ENCODE assay signal across 40 cellular contexts in genomic region chr11:44343778-44344424, GRCh38. TPM values are rescaled to one million over a fixed set of nuclear protein-coding genes. Genes with fewer than 3 reads are reported as not detected.
"Had no signal": no experiment of that assay in that cellular context is flagged by ENCODE, and none has a peak within 500 bp of the region (broad histone marks: within the 10 kb centered on the region; RNA-seq: fewer than 3 reads in every experiment).

No MANE protein-coding gene starts in this region.

- H3K36me3 ChIP-seq: adrenal gland, ascending aorta, brain microvascular endothelial cell, breast epithelium, cardiac muscle cell had no signal

- H3K27ac ChIP-seq: adrenal gland, ascending aorta, body of pancreas, brain microvascular endothelial cell, breast epithelium, cardiac muscle cell had no signal

- ATAC-seq: activated naive CD4-positive, alpha-beta T cell treated with anti-CD3 and anti-CD28 coated beads, Interleukin-2, amount 50 U/mL, for 72 hours; activated naive CD8-positive, alpha-beta T cell treated with anti-CD3 and anti-CD28 coated beads, Interleukin-2, amount 50 U/mL, for 24 hours; activated T-cell treated with anti-CD3 and anti-CD28 coated beads, Interleukin-2, amount 50 U/mL, for 4 hours; activated T-cell treated with anti-CD3 and anti-CD28 coated beads, Interleukin-2, amount 50 U/mL, for 72 hours; activated T-helper 17 cell treated with anti-CD3 and anti-CD28 coated beads, Interleukin-2, amount 50 U/mL, for 72 hours; body of pancreas had no signal

- H3K4me1 Mint-ChIP-seq: activated naive CD4-positive, alpha-beta T cell treated with anti-CD3 and anti-CD28 coated beads, Interleukin-2, amount 10 ng/mL, durations not matched to agents 7 days and 5 days; activated naive CD4-positive, alpha-beta T cell treated with anti-CD3 and anti-CD28 coated beads, Interleukin-2, amount 50 U/mL, for 24 hours; activated naive CD8-positive, alpha-beta T cell treated with anti-CD3 and anti-CD28 coated beads for 36 hours; activated naive CD8-positive, alpha-beta T cell treated with anti-CD3 and anti-CD28 coated beads, Interleukin-2, amount 10 ng/mL, durations not matched to agents 7 days and 5 days; activated naive CD8-positive, alpha-beta T cell treated with anti-CD3 and anti-CD28 coated beads, Interleukin-2, amount 50 U/mL, for 24 hours; activated T-helper 17 cell treated with anti-CD3 and anti-CD28 coated beads, Interleukin-2, amount 50 U/mL, for 72 hours; central memory CD8-positive, alpha-beta T cell had no signal

- H3K36me3 Mint-ChIP-seq: activated naive CD4-positive, alpha-beta T cell treated with anti-CD3 and anti-CD28 coated beads, Interleukin-2, amount 10 ng/mL, durations not matched to agents 7 days and 5 days; activated naive CD4-positive, alpha-beta T cell treated with anti-CD3 and anti-CD28 coated beads, Interleukin-2, amount 50 U/mL, for 24 hours; activated naive CD4-positive, alpha-beta T cell treated with anti-CD3 and anti-CD28 coated beads, Interleukin-2, amount 50 U/mL, for 72 hours; activated naive CD8-positive, alpha-beta T cell; activated naive CD8-positive, alpha-beta T cell treated with anti-CD3 and anti-CD28 coated beads for 36 hours; activated naive CD8-positive, alpha-beta T cell treated with anti-CD3 and anti-CD28 coated beads, Interleukin-2, amount 10 ng/mL, durations not matched to agents 7 days and 5 days; brain had no signal

- H3K4me1 ChIP-seq: adrenal gland, ascending aorta, body of pancreas, breast epithelium had no signal

- H3K27ac Mint-ChIP-seq: activated naive CD4-positive, alpha-beta T cell treated with anti-CD3 and anti-CD28 coated beads for 36 hours; activated naive CD4-positive, alpha-beta T cell treated with anti-CD3 and anti-CD28 coated beads, Interleukin-2, amount 10 ng/mL, durations not matched to agents 7 days and 5 days; activated naive CD4-positive, alpha-beta T cell treated with anti-CD3 and anti-CD28 coated beads, Interleukin-2, amount 50 U/mL, for 24 hours; activated naive CD4-positive, alpha-beta T cell treated with anti-CD3 and anti-CD28 coated beads, Interleukin-2, amount 50 U/mL, for 72 hours; activated naive CD8-positive, alpha-beta T cell; activated naive CD8-positive, alpha-beta T cell treated with anti-CD3 and anti-CD28 coated beads for 36 hours; activated naive CD8-positive, alpha-beta T cell treated with anti-CD3 and anti-CD28 coated beads, Interleukin-2, amount 10 ng/mL, durations not matched to agents 7 days and 5 days; activated naive CD8-positive, alpha-beta T cell treated with anti-CD3 and anti-CD28 coated beads, Interleukin-2, amount 50 U/mL, for 24 hours; activated T-cell treated with anti-CD3 and anti-CD28 coated beads, Interleukin-2, amount 50 U/mL, for 72 hours; activated T-helper 1 cell treated with anti-CD3 and anti-CD28 coated beads, Interleukin-12 subunit alpha, Interleukin-12 subunit beta, Interleukin-2, Interleukin-4 antibody, amounts not matched to agents 30 ng/mL and 10 ng/mL and 1 ng/mL, durations not matched to agents 14 hours and 24 hours and 36 hours; activated T-helper 17 cell treated with anti-CD3 and anti-CD28 coated beads, Interleukin-2, amount 50 U/mL, for 72 hours; activated T-helper 2 cell treated with anti-CD3 and anti-CD28 coated beads, Interferon-gamma antibody, Interleukin-2, Interleukin-4, amounts not matched to agents 10 μg/mL and 5 μg/mL and 100 μg/mL, durations not matched to agents 14 hours and 24 hours and 36 hours had no signal

- FAIRE-seq: astrocyte, bronchial epithelial cell, colon had no signal

- H3K4me3 Mint-ChIP-seq: activated naive CD4-positive, alpha-beta T cell treated with anti-CD3 and anti-CD28 coated beads for 36 hours; activated naive CD4-positive, alpha-beta T cell treated with anti-CD3 and anti-CD28 coated beads, Interleukin-2, amount 10 ng/mL, durations not matched to agents 7 days and 5 days; activated naive CD4-positive, alpha-beta T cell treated with anti-CD3 and anti-CD28 coated beads, Interleukin-2, amount 50 U/mL, for 24 hours; activated naive CD8-positive, alpha-beta T cell; activated naive CD8-positive, alpha-beta T cell treated with anti-CD3 and anti-CD28 coated beads for 36 hours; activated naive CD8-positive, alpha-beta T cell treated with anti-CD3 and anti-CD28 coated beads, Interleukin-2, amount 10 ng/mL, durations not matched to agents 7 days and 5 days; activated naive CD8-positive, alpha-beta T cell treated with anti-CD3 and anti-CD28 coated beads, Interleukin-2, amount 50 U/mL, for 24 hours; activated T-cell treated with anti-CD3 and anti-CD28 coated beads, Interleukin-2, amount 50 U/mL, for 4 hours; activated T-cell treated with anti-CD3 and anti-CD28 coated beads, Interleukin-2, amount 50 U/mL, for 72 hours; activated T-helper 1 cell treated with anti-CD3 and anti-CD28 coated beads, Interleukin-12 subunit alpha, Interleukin-12 subunit beta, Interleukin-2, Interleukin-4 antibody, amounts not matched to agents 30 ng/mL and 10 ng/mL and 1 ng/mL, durations not matched to agents 14 hours and 24 hours and 36 hours; activated T-helper 17 cell treated with anti-CD3 and anti-CD28 coated beads, Interleukin-2, amount 50 U/mL, for 72 hours; brain; central memory CD8-positive, alpha-beta T cell had no signal

- DNase-seq: activated effector memory CD4-positive, alpha-beta T cell treated with anti-CD3 and anti-CD28 coated beads, Interleukin-2, amount 50 U/mL, for 16 hours; activated effector memory CD4-positive, alpha-beta T cell treated with Interleukin-2 at 50 U/mL for 16 hours; activated gamma-delta T cell; activated gamma-delta T cell treated with Interleukin-2 at 50 U/mL for 16 hours; activated naive CD4-positive, alpha-beta T cell; activated naive CD4-positive, alpha-beta T cell treated with anti-CD3 and anti-CD28 coated beads for 36 hours; activated naive CD4-positive, alpha-beta T cell treated with anti-CD3 and anti-CD28 coated beads, Interleukin-2, amount 10 ng/mL, durations not matched to agents 7 days and 5 days; activated naive CD4-positive, alpha-beta T cell treated with anti-CD3 and anti-CD28 coated beads, Interleukin-2, amount 50 U/mL, for 16 hours; activated naive CD4-positive, alpha-beta T cell treated with Interleukin-2 at 50 U/mL for 16 hours; activated naive CD8-positive, alpha-beta T cell treated with anti-CD3 and anti-CD28 coated beads for 36 hours; activated naive CD8-positive, alpha-beta T cell treated with anti-CD3 and anti-CD28 coated beads, Interleukin-2, amount 10 ng/mL, durations not matched to agents 7 days and 5 days; activated naive CD8-positive, alpha-beta T cell treated with anti-CD3 and anti-CD28 coated beads, Interleukin-2, amount 50 U/mL, for 24 hours; activated T-cell treated with anti-CD3 and anti-CD28 coated beads, Interleukin-2, amount 50 U/mL, for 4 hours; activated T-cell treated with anti-CD3 and anti-CD28 coated beads, Interleukin-2, amount 50 U/mL, for 48 hours; activated T-cell treated with anti-CD3 and anti-CD28 coated beads, Interleukin-2, amount 50 U/mL, for 72 hours; adrenal gland; amniotic stem cell; amygdala; anterior cingulate cortex; aorta; body of pancreas; brain microvascular endothelial cell; caudate nucleus; central memory CD4-positive, alpha-beta T cell; cerebellar nuclear complex had no signal

- H3K9me3 Mint-ChIP-seq: activated naive CD4-positive, alpha-beta T cell treated with anti-CD3 and anti-CD28 coated beads for 36 hours; activated naive CD4-positive, alpha-beta T cell treated with anti-CD3 and anti-CD28 coated beads, Interleukin-2, amount 10 ng/mL, durations not matched to agents 7 days and 5 days; activated naive CD4-positive, alpha-beta T cell treated with anti-CD3 and anti-CD28 coated beads, Interleukin-2, amount 50 U/mL, for 24 hours; activated naive CD4-positive, alpha-beta T cell treated with anti-CD3 and anti-CD28 coated beads, Interleukin-2, amount 50 U/mL, for 72 hours; activated naive CD8-positive, alpha-beta T cell treated with anti-CD3 and anti-CD28 coated beads for 36 hours; activated naive CD8-positive, alpha-beta T cell treated with anti-CD3 and anti-CD28 coated beads, Interleukin-2, amount 10 ng/mL, durations not matched to agents 7 days and 5 days; activated naive CD8-positive, alpha-beta T cell treated with anti-CD3 and anti-CD28 coated beads, Interleukin-2, amount 50 U/mL, for 24 hours; activated T-cell treated with anti-CD3 and anti-CD28 coated beads, Interleukin-2, amount 50 U/mL, for 4 hours; activated T-cell treated with anti-CD3 and anti-CD28 coated beads, Interleukin-2, amount 50 U/mL, for 72 hours; activated T-helper 1 cell treated with anti-CD3 and anti-CD28 coated beads, Interleukin-12 subunit alpha, Interleukin-12 subunit beta, Interleukin-2, Interleukin-4 antibody, amounts not matched to agents 30 ng/mL and 10 ng/mL and 1 ng/mL, durations not matched to agents 14 hours and 24 hours and 36 hours; activated T-helper 17 cell treated with anti-CD3 and anti-CD28 coated beads, Interleukin-2, amount 50 U/mL, for 72 hours; activated T-helper 2 cell treated with anti-CD3 and anti-CD28 coated beads, Interferon-gamma antibody, Interleukin-2, Interleukin-4, amounts not matched to agents 10 μg/mL and 5 μg/mL and 100 μg/mL, durations not matched to agents 14 hours and 24 hours and 36 hours; central memory CD8-positive, alpha-beta T cell had no signal

- H3K9me3 ChIP-seq: adrenal gland, ascending aorta, body of pancreas, breast epithelium had no signal

- H3K27me3 ChIP-seq: ascending aorta, body of pancreas had no signal

- H3K4me3 ChIP-seq: adrenal gland, ascending aorta, body of pancreas, breast epithelium, cardiac muscle cell had no signal

RNA-seq across cellular contexts. Expression of gene ALX4, which starts 34.0 kb away (rescaled TPM):
- total RNA-seq: activated naive CD4-positive, alpha-beta T cell treated with anti-CD3 and anti-CD28 coated beads for 36 hours; activated naive CD4-positive, alpha-beta T cell treated with anti-CD3 and anti-CD28 coated beads, Interleukin-2, amount 50 U/mL, for 72 hours; activated naive CD8-positive, alpha-beta T cell treated with anti-CD3 and anti-CD28 coated beads for 36 hours; activated naive CD8-positive, alpha-beta T cell treated with anti-CD3 and anti-CD28 coated beads, Interleukin-2, amount 10 ng/mL, durations not matched to agents 7 days and 5 days; activated T-cell treated with anti-CD3 and anti-CD28 coated beads, Interleukin-2, amount 50 U/mL, for 4 hours; activated T-cell treated with anti-CD3 and anti-CD28 coated beads, Interleukin-2, amount 50 U/mL, for 72 hours; activated T-helper 1 cell treated with anti-CD3 and anti-CD28 coated beads, Interleukin-12 subunit alpha, Interleukin-12 subunit beta, Interleukin-2, Interleukin-4 antibody, amounts not matched to agents 30 ng/mL and 10 ng/mL and 1 ng/mL, durations not matched to agents 14 hours and 24 hours and 36 hours; activated T-helper 17 cell treated with anti-CD3 and anti-CD28 coated beads, Interleukin-2, amount 50 U/mL, for 72 hours; activated T-helper 2 cell treated with anti-CD3 and anti-CD28 coated beads, Interferon-gamma antibody, Interleukin-2, Interleukin-4, amounts not matched to agents 10 μg/mL and 5 μg/mL and 100 μg/mL, durations not matched to agents 14 hours and 24 hours and 36 hours; adrenal gland; ascending aorta; astrocyte; body of pancreas; chondrocyte had no signal
- polyA plus RNA-seq: cardiac muscle cell had no signal
